8 cellular contexts compared by ENCODE assay signal in genomic region chr17:50177983-50178834, GRCh38. TPM values are rescaled to one million over a fixed set of nuclear protein-coding genes. Genes with fewer than 3 reads are reported as not detected.
DNase-seq lines count a peak whose midpoint lies in the region; ATAC-seq and TF ChIP-seq lines count a peak whose summit lies in the region.

No MANE protein-coding gene starts in this region.

- H3K9me3 ChIP-seq in Peyer's patch, result no peaks in the 10 kb centered on the region

- peak overlapping the region in 1 of 4 donors; percentile 9 for H3K4me3 ChIP-seq in Peyer's patch

- DNase-seq in GM10266 (ENCODE audit: extremely low spot score) (peak; percentile 61), Peyer's patch (peak; percentile 69 to 86 (median 80)), glomerular visceral epithelial cell (ENCODE audit: extremely low spot score) (peak; percentile 99), osteocyte (ENCODE audit: extremely low spot score, unreplicated experiment) (peak; percentile 99), AML-193 (lab: John Stamatoyannopoulos, UW) (no peak)
- DNase-seq in activated naive CD4-positive, alpha-beta T cell treated with anti-CD3 and anti-CD28 coated beads, Interleukin-2, amount 50 U/mL, for 72 hours (ENCODE audit: low spot score in 2 of 2), result peak in 1 of 2 donors; percentile 49

- no peaks in the 10 kb centered on the region for H3K36me3 ChIP-seq in Peyer's patch

- peaks cover 0 to 25% (median 2%) of the 10 kb centered on the region in 4 donors for H3K4me1 ChIP-seq in Peyer's patch

- TF ChIP-seq CTCF in GM10266 (IDR thresholded peaks at IDR 0.05; ENCODE audit: control insufficient read depth, insufficient read depth, low read depth, missing control alignments) (peak; percentile 75), Peyer's patch (IDR thresholded peaks at IDR 0.05) (peak; percentile 15 to 52 (median 45)), osteocyte (IDR thresholded peaks at IDR 0.05) (peak; percentile 52)

- no peaks in the 10 kb centered on the region for H3K9me3 Mint-ChIP-seq in activated naive CD4-positive, alpha-beta T cell treated with anti-CD3 and anti-CD28 coated beads, Interleukin-2, amount 50 U/mL, for 72 hours
- no peaks in the 10 kb centered on the region for H3K9me3 Mint-ChIP-seq in osteocyte (ENCODE audit: unreplicated experiment)

- TF ChIP-seq POLR2A in Peyer's patch (IDR thresholded peaks at IDR 0.05), result no peak

- peaks cover 91% of the 10 kb centered on the region for H3K4me1 Mint-ChIP-seq in osteocyte (ENCODE audit: unreplicated experiment)

- no peaks in the 10 kb centered on the region for H3K36me3 Mint-ChIP-seq in activated naive CD4-positive, alpha-beta T cell treated with anti-CD3 and anti-CD28 coated beads, Interleukin-2, amount 50 U/mL, for 72 hours
- no peaks in the 10 kb centered on the region for H3K36me3 Mint-ChIP-seq in osteocyte (ENCODE audit: unreplicated experiment)

- peak overlapping the region in 3 of 4 donors; percentile 23 to 72 (median 58) for H3K27ac ChIP-seq in Peyer's patch

- no peaks in the 10 kb centered on the region for H3K27me3 Mint-ChIP-seq in osteocyte (ENCODE audit: unreplicated experiment)

- H3K27ac Mint-ChIP-seq in activated naive CD4-positive, alpha-beta T cell treated with anti-CD3 and anti-CD28 coated beads, Interleukin-2, amount 50 U/mL, for 72 hours, result peak overlapping the region in 1 of 2 donors; percentile 57
- H3K27ac Mint-ChIP-seq in osteocyte (ENCODE audit: unreplicated experiment), result peak overlapping the region; percentile 98

- no peaks in the 10 kb centered on the region for H3K27me3 ChIP-seq in Peyer's patch

- peak; percentile 66 for ATAC-seq in HG03460 (IDR thresholded peaks at IDR 0.05; ENCODE audit: unreplicated experiment)
- peak; percentile 87 to 95 for ATAC-seq in activated naive CD4-positive, alpha-beta T cell treated with anti-CD3 and anti-CD28 coated beads, Interleukin-2, amount 50 U/mL, for 72 hours
- no peak for ATAC-seq in GM21825 (IDR thresholded peaks at IDR 0.05; ENCODE audit: unreplicated experiment)

- H3K4me3 Mint-ChIP-seq in osteocyte (ENCODE audit: unreplicated experiment), result peak overlapping the region; percentile 51

RNA-seq across cellular contexts. Expression of gene SGCA, which starts 12.4 kb away (rescaled TPM):
- total RNA-seq in Peyer's patch (1 to 10 TPM in 3 of 4 donors, not detected in 1; 2.9 to 3.5 (median 3.5) TPM), osteocyte (12.0 and 13.0 TPM in 2 replicates)
- under 1 TPM; 0.31 to 0.41 TPM for total RNA-seq in activated naive CD4-positive, alpha-beta T cell treated with anti-CD3 and anti-CD28 coated beads, Interleukin-2, amount 50 U/mL, for 72 hours

RNA-seq across cellular contexts. Expression of gene COL1A1, which starts 23.2 kb away (rescaled TPM):
- total RNA-seq in Peyer's patch, result 100 to 1,000 TPM in 1 of 4 donors, 10 to 100 TPM in 3; 11.3 to 287 (median 31.9) TPM
- 1 to 10 TPM in 1 of 2 donors, under 1 TPM in 1; 0.48 to 3.0 TPM for total RNA-seq in activated naive CD4-positive, alpha-beta T cell treated with anti-CD3 and anti-CD28 coated beads, Interleukin-2, amount 50 U/mL, for 72 hours
- total RNA-seq in osteocyte, result 25,918 and 28,023 TPM in 2 replicates

RNA-seq across cellular contexts. Expression of gene PPP1R9B, which starts 27.7 kb away (rescaled TPM):
- total RNA-seq in Peyer's patch (10 to 100 TPM; 18.0 to 40.4 (median 32.9) TPM), osteocyte (175 and 176 TPM in 2 replicates)
- 100 to 1,000 TPM in 1 of 2 donors, 10 to 100 TPM in 1; 74.4 to 112 TPM for total RNA-seq in activated naive CD4-positive, alpha-beta T cell treated with anti-CD3 and anti-CD28 coated beads, Interleukin-2, amount 50 U/mL, for 72 hours

RNA-seq across cellular contexts. Expression of gene SAMD14, which starts 48.2 kb away (rescaled TPM):
- total RNA-seq in Peyer's patch (1 to 10 TPM in 2 of 4 donors, under 1 TPM in 2; 0.53 to 2.5 (median 1.0) TPM), osteocyte (36.1 and 36.8 TPM in 2 replicates)
- total RNA-seq in activated naive CD4-positive, alpha-beta T cell treated with anti-CD3 and anti-CD28 coated beads, Interleukin-2, amount 50 U/mL, for 72 hours, result 1 to 10 TPM; 1.3 to 4.4 TPM

Comparison
In these comparisons a context has a peak if more than half of its experiments do, and no peak if none do; other contexts are left out.
1. DNase-seq: peak in GM10266 (single experiment), Peyer's patch (3 of 3), glomerular visceral epithelial cell (single experiment) and osteocyte (single experiment); none in AML-193 (0 of 2).
2. RNA of gene COL1A1, which starts 23.2 kb away (total RNA-seq): 25,918 to 28,023 TPM in osteocyte; 11.3 to 287 TPM in Peyer's patch and 0.48 to 3.0 TPM in activated naive CD4-positive, alpha-beta T cell treated with anti-CD3 and anti-CD28 coated beads, Interleukin-2, amount 50 U/mL, for 72 hours; every median in the first group is over 10 times any median in the second.
3. Peak in every context shown above with its lines, with median percentiles within 50 percentile points of each other: CTCF ChIP-seq.